ENCODE assay signal across 8 cellular contexts in the genomic region with DNA sequence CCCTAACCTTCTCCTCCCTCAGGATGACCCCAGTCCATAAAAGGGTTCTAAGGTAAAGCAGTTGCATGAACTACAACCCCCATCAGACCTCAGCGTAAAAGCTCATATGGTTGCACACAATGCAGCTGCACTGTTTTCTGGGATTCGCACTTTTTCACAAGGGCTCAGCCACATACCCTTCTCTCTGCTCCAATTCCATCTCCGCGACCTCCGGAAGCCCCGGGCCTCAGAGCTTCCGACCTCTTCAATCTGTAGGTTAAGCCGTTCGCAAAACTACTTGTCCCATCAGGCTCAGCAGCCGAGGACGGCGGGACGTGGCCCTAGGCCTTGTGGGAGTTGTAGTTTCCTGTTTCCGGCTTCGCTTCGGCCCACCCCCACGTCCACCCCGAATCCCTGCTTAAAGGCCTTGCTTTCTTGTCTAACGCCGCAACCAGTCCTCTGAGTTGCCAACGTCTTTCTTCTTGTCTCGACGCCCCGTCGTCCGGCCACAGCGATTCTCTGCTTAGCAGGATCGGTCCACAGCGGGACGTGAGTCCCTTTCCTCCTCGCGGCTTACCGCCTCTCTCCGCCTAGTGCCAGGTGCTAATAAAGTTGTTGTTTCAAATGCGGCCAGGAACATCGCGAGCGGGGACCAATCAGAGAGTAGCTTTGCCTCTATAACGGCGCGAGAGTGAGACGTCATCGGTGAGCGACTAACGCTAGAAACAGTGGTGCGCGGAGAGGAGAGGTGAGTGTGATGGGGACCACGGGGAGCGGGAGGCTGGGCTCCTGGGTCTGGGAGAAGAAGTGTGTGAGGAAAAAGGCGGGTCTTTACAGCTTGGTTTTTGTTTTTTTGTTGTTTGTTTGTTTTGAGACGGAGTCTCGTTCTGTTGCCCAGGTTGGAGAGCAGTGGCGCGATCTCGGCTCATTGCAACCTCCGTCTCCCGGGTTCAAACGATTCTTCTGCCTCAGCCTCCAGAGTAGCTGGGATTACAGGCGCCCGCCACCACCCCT. TPM values are rescaled to one million over a fixed set of nuclear protein-coding genes. Genes with fewer than 3 reads are reported as not detected.
DNase-seq lines count a peak whose midpoint lies in the region; ATAC-seq and TF ChIP-seq lines count a peak whose summit lies in the region.

A gene with protein sequence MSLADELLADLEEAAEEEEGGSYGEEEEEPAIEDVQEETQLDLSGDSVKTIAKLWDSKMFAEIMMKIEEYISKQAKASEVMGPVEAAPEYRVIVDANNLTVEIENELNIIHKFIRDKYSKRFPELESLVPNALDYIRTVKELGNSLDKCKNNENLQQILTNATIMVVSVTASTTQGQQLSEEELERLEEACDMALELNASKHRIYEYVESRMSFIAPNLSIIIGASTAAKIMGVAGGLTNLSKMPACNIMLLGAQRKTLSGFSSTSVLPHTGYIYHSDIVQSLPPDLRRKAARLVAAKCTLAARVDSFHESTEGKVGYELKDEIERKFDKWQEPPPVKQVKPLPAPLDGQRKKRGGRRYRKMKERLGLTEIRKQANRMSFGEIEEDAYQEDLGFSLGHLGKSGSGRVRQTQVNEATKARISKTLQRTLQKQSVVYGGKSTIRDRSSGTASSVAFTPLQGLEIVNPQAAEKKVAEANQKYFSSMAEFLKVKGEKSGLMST (plus strand): TSS at position 684 of the 993 bp plus-strand sequence. CDS start 2,525 bp downstream, outside the sequence.
A gene with protein sequence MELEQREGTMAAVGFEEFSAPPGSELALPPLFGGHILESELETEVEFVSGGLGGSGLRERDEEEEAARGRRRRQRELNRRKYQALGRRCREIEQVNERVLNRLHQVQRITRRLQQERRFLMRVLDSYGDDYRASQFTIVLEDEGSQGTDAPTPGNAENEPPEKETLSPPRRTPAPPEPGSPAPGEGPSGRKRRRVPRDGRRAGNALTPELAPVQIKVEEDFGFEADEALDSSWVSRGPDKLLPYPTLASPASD (minus strand): TSS at position 587 of the 993 bp plus-strand sequence. CDS start 388 bp downstream, at position 199.

- no peak for TF ChIP-seq RAD21 in liver (IDR thresholded peaks at IDR 0.05)

- peaks cover 0 to 3% (median 0%) of the 10 kb centered on the region in 3 donors for H3K27me3 Mint-ChIP-seq in CD14-positive monocyte (ENCODE audit: low read depth in 3 of 3)

- under 1% methylated on average over 60 of the region's 60 CpGs for WGBS in liver

- peaks cover 29% of the 10 kb centered on the region for H3K4me1 Mint-ChIP-seq in CD14-positive monocyte

- TF ChIP-seq CTCF in CD14-positive monocyte (IDR thresholded peaks at IDR 0.05) (no peak), dorsolateral prefrontal cortex (IDR thresholded peaks at IDR 0.05 in 54 of 56, conservative IDR thresholded peaks at IDR 0.05 in 2 of 56; ENCODE audit: low read depth in 1 of 56, partially characterized antibody in 56 of 56) (peak in 19 of 56 donors; percentile 5 to 52 (median 18)), liver (IDR thresholded peaks at IDR 0.05; ENCODE audit: low read depth, low read length, missing input control) (no peak)

- H3K27ac ChIP-seq in dorsolateral prefrontal cortex (peak within 1 kb of the TSS; percentile 69 to 99 (median 95)), liver (ENCODE audit: low read depth in 1 of 2, low read length in 2 of 2) (peak within 1 kb of the TSS; percentile 87 to 90)

- H3K27me3 ChIP-seq in dorsolateral prefrontal cortex: no peaks in the 10 kb centered on the region
- no peaks in the 10 kb centered on the region for H3K27me3 ChIP-seq in liver (ENCODE audit: control insufficient read depth in 4 of 4, insufficient read depth in 4 of 4, low read length in 3 of 4)

- ATAC-seq in GM19397 (IDR thresholded peaks at IDR 0.05; ENCODE audit: unreplicated experiment) (peak; percentile 83), HG03571 (IDR thresholded peaks at IDR 0.05; ENCODE audit: unreplicated experiment) (peak; percentile 73)

- H3K4me1 ChIP-seq in liver (ENCODE audit: control insufficient read depth in 4 of 4, insufficient read depth in 4 of 4, low read length in 3 of 4): peaks cover 3 to 20% (median 17%) of the 10 kb centered on the region in 4 donors

- H3K9me3 Mint-ChIP-seq in CD14-positive monocyte: no peaks in the 10 kb centered on the region

- peak within 1 kb of the TSS; percentile 90 to 98 for H3K4me3 Mint-ChIP-seq in CD14-positive monocyte

- H3K9ac ChIP-seq in liver (ENCODE audit: low read depth in 1 of 2, low read length in 2 of 2): peak within 1 kb of the TSS; percentile 68 to 69

- no peaks in the 10 kb centered on the region for H3K9me3 ChIP-seq in liver (ENCODE audit: control insufficient read depth in 4 of 4, low read length in 3 of 4)

- peaks cover 3 to 25% (median 9%) of the 10 kb centered on the region in 4 donors for H3K36me3 ChIP-seq in liver (ENCODE audit: control insufficient read depth in 4 of 4, insufficient read depth in 3 of 4, low read depth in 1 of 4, low read length in 3 of 4)

- peak within 1 kb of the TSS; percentile 94 to 98 (median 98) for H3K27ac Mint-ChIP-seq in CD14-positive monocyte

- H3K4me3 ChIP-seq in dorsolateral prefrontal cortex: peak within 1 kb of the TSS; percentile 66 to 100 (median 93)
- H3K4me3 ChIP-seq in liver (ENCODE audit: low read depth in 1 of 3, low read length in 3 of 3): peak within 1 kb of the TSS; percentile 62 to 98 (median 94)

- DNase-seq in CD14-positive monocyte (ENCODE audit: low spot score) (peak; percentile 97), NCI-H82 (lab: John Stamatoyannopoulos, UW) (peak; percentile 99), dorsolateral prefrontal cortex (peak; percentile 93 to 98 (median 95))
- peak; percentile 96 to 97 for DNase-seq in activated CD4-positive, alpha-beta T cell treated with anti-CD3 and anti-CD28 coated beads, Interleukin-2, amount 50 U/mL, for 48 hours
- DNase-seq in stimulated activated CD4-positive, alpha-beta T cell treated with anti-CD3 and anti-CD28 coated beads, Interleukin-4, amount 100 ng/mL, for 24 hours: peak; percentile 97

- peaks cover 33 to 54% of the 10 kb centered on the region in 2 donors for H3K36me3 Mint-ChIP-seq in CD14-positive monocyte

- intact Hi-C loops in CD14-positive monocyte (cut with micrococcal nuclease) (loop anchor here (1.0 to 2.0 kb wide), 2 partner anchors 12 to 13 kb away; partner anchors contain the start of gene NDUFA3 (in 1 of the 2)), dorsolateral prefrontal cortex (cut with DNase I) (loop anchor here (1.0 to 2.0 kb wide), 4 partner anchors 12 to 44 kb away; partner anchors contain the start of genes LENG1 (in 1 of the 2) and NDUFA3 (in 1 of the 2))

TF ChIP-seq in liver, 16 proteins besides CTCF, POLR2A, EP300 and RAD21 (continues in another document):
- TF ChIP-seq RXRA (IDR thresholded peaks at IDR 0.05) (peak; percentile 51 to 60), GABPA (IDR thresholded peaks at IDR 0.05 in 1 of 2, conservative IDR thresholded peaks at IDR 0.05 in 1 of 2) (peak; percentile 65 to 90), YY1 (IDR thresholded peaks at IDR 0.05) (peak; percentile 97), FOXA2 (IDR thresholded peaks at IDR 0.05) (peak; percentile 60), TAF1 (conservative IDR thresholded peaks at IDR 0.05) (no peak), NR2F2 (IDR thresholded peaks at IDR 0.05) (peak; percentile 60), EGR1 (IDR thresholded peaks at IDR 0.05; ENCODE audit: low read depth in 2 of 2) (peak in 1 of 2 donors; percentile 90), HNF4G (IDR thresholded peaks at IDR 0.05) (no peak), FOXA1 (IDR thresholded peaks at IDR 0.05) (peak; percentile 82), HNF4A (conservative IDR thresholded peaks at IDR 0.05) (peak in 1 of 2 donors; percentile 25)
- TF ChIP-seq, protein P1, sequence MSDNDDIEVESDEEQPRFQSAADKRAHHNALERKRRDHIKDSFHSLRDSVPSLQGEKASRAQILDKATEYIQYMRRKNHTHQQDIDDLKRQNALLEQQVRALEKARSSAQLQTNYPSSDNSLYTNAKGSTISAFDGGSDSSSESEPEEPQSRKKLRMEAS (IDR thresholded peaks at IDR 0.05): peak; percentile 93
- TF ChIP-seq, protein P2, sequence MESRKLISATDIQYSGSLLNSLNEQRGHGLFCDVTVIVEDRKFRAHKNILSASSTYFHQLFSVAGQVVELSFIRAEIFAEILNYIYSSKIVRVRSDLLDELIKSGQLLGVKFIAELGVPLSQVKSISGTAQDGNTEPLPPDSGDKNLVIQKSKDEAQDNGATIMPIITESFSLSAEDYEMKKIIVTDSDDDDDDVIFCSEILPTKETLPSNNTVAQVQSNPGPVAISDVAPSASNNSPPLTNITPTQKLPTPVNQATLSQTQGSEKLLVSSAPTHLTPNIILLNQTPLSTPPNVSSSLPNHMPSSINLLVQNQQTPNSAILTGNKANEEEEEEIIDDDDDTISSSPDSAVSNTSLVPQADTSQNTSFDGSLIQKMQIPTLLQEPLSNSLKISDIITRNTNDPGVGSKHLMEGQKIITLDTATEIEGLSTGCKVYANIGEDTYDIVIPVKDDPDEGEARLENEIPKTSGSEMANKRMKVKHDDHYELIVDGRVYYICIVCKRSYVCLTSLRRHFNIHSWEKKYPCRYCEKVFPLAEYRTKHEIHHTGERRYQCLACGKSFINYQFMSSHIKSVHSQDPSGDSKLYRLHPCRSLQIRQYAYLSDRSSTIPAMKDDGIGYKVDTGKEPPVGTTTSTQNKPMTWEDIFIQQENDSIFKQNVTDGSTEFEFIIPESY (IDR thresholded peaks at IDR 0.05): peak; percentile 98

RNA-seq across cellular contexts. Expression of the first gene that starts in this region (rescaled TPM):
- polyA plus RNA-seq in CD14-positive monocyte (10 to 100 TPM; 34.4 to 37.6 TPM), liver (10 to 100 TPM; 25.8 to 31.7 TPM)
- total RNA-seq in dorsolateral prefrontal cortex (10 to 100 TPM; 38.2 to 60.7 (median 48.1) TPM), liver (10 to 100 TPM; 23.8 to 33.0 TPM)

RNA-seq across cellular contexts. Expression of the second gene that starts in this region (rescaled TPM):
- 1 to 10 TPM; 7.0 to 9.5 TPM for polyA plus RNA-seq in CD14-positive monocyte
- total RNA-seq in dorsolateral prefrontal cortex: 10 to 100 TPM; 30.8 to 72.2 (median 49.8) TPM
- 1 to 10 TPM; 2.4 to 4.9 TPM for total RNA-seq in liver
- 1 to 10 TPM; 3.5 to 5.6 TPM for polyA plus RNA-seq in liver

Comparison
In these comparisons a context has a peak if more than half of its experiments do, and no peak if none do; other contexts are left out.
1. Peak in every context shown above with its lines: DNase-seq, ATAC-seq, H3K4me3 ChIP-seq and H3K27ac ChIP-seq.
2. RNA of the second gene that starts in this region (total RNA-seq): 30.8 to 72.2 TPM in dorsolateral prefrontal cortex; 2.4 to 4.9 TPM in liver; every median in the first group is over 4 times any median in the second.